In the genomic region with DNA sequence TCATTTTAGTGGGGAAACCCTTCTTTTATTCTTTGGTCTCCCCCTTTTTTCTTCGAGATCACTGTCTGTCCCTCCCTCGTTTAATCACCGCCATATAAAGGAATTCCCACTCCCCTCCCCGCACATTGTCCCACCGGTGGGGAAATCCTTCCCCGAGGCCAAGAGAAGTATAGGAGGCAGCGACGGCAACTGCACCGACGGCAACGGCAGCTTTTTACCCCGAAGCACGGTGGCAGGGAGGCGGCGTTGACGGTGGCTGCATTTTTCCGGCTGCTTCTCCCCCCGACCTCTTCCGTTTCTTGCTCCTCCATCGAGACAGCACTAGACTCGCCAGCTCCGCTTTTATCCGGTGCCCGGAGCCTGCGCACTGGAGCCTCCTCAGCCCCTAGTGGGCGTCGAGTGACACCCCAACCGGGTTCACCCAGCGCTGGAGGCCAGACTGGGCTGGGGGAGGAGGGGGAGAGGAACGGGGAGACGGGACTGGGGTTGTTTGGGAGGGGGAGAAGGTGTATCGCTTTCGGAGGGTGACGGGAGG, we compare ENCODE assay signal across 1 cellular context.
TF ChIP-seq lines count a peak whose summit lies in the region.

No MANE protein-coding gene starts in this region.

TF ChIP-seq in HEK293, 187 proteins besides CTCF, POLR2A, EP300 and RAD21 (continued from another document and continues in another):
- no peak; the same call in 1 of the 2 replicates for TF ChIP-seq YY2 (tag by site-specific recombination; IDR thresholded peaks at IDR 0.05)
- TF ChIP-seq ZNF660 (tag by site-specific recombination; IDR thresholded peaks at IDR 0.05): 0 out of 2 replicates have a peak, but pooled peaks have one; percentile 11
- no peak; the same call in none of the 2 replicates for TF ChIP-seq GLIS2 (tag by site-specific recombination; IDR thresholded peaks at IDR 0.05)
- TF ChIP-seq KLF9 (tag by site-specific recombination; IDR thresholded peaks at IDR 0.05; ENCODE audit: low read depth): peak; percentile 34; the same call in 1 of the 2 replicates
- no peak for TF ChIP-seq ZNF157 (tag by site-specific recombination; IDR thresholded peaks at IDR 0.05)
- 0 out of 2 replicates have a peak, but pooled peaks have one; percentile 27 for TF ChIP-seq ZNF2 (tag by site-specific recombination; IDR thresholded peaks at IDR 0.05)
- no peak for TF ChIP-seq ZNF404 (tag by site-specific recombination; IDR thresholded peaks at IDR 0.05)
- TF ChIP-seq TRIM28 (IDR thresholded peaks at IDR 0.05; ENCODE audit: borderline replicate concordance, low read length): no peak
- TF ChIP-seq, protein P1, sequence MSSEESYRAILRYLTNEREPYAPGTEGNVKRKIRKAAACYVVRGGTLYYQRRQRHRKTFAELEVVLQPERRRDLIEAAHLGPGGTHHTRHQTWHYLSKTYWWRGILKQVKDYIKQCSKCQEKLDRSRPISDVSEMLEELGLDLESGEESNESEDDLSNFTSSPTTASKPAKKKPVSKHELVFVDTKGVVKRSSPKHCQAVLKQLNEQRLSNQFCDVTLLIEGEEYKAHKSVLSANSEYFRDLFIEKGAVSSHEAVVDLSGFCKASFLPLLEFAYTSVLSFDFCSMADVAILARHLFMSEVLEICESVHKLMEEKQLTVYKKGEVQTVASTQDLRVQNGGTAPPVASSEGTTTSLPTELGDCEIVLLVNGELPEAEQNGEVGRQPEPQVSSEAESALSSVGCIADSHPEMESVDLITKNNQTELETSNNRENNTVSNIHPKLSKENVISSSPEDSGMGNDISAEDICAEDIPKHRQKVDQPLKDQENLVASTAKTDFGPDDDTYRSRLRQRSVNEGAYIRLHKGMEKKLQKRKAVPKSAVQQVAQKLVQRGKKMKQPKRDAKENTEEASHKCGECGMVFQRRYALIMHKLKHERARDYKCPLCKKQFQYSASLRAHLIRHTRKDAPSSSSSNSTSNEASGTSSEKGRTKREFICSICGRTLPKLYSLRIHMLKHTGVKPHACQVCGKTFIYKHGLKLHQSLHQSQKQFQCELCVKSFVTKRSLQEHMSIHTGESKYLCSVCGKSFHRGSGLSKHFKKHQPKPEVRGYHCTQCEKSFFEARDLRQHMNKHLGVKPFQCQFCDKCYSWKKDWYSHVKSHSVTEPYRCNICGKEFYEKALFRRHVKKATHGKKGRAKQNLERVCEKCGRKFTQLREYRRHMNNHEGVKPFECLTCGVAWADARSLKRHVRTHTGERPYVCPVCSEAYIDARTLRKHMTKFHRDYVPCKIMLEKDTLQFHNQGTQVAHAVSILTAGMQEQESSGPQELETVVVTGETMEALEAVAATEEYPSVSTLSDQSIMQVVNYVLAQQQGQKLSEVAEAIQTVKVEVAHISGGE (tag by site-specific recombination; conservative IDR thresholded peaks at IDR 0.05; ENCODE audit: low read depth): peak; percentile 28; the same call in 1 of the 2 replicates
- no peak for TF ChIP-seq ZNF274 (IDR thresholded peaks at IDR 0.05; ENCODE audit: low read length)
- no peak for TF ChIP-seq ZNF274 (tag by site-specific recombination; IDR thresholded peaks at IDR 0.05; ENCODE audit: borderline replicate concordance)
- 0 out of 2 replicates have a peak, but pooled peaks have one; percentile 86 for TF ChIP-seq KLF8 (tag by site-specific recombination; IDR thresholded peaks at IDR 0.05)
- TF ChIP-seq SP7 (tag by site-specific recombination; IDR thresholded peaks at IDR 0.05): no peak
- no peak for TF ChIP-seq ZNF561 (tag by site-specific recombination; IDR thresholded peaks at IDR 0.05; ENCODE audit: borderline replicate concordance)
- TF ChIP-seq, protein P2, sequence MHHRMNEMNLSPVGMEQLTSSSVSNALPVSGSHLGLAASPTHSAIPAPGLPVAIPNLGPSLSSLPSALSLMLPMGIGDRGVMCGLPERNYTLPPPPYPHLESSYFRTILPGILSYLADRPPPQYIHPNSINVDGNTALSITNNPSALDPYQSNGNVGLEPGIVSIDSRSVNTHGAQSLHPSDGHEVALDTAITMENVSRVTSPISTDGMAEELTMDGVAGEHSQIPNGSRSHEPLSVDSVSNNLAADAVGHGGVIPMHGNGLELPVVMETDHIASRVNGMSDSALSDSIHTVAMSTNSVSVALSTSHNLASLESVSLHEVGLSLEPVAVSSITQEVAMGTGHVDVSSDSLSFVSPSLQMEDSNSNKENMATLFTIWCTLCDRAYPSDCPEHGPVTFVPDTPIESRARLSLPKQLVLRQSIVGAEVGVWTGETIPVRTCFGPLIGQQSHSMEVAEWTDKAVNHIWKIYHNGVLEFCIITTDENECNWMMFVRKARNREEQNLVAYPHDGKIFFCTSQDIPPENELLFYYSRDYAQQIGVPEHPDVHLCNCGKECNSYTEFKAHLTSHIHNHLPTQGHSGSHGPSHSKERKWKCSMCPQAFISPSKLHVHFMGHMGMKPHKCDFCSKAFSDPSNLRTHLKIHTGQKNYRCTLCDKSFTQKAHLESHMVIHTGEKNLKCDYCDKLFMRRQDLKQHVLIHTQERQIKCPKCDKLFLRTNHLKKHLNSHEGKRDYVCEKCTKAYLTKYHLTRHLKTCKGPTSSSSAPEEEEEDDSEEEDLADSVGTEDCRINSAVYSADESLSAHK (tag by site-specific recombination; IDR thresholded peaks at IDR 0.05): no peak
- TF ChIP-seq ZNF560 (tag by site-specific recombination; IDR thresholded peaks at IDR 0.05; ENCODE audit: borderline replicate concordance): no peak
- TF ChIP-seq ZNF19 (tag by site-specific recombination; IDR thresholded peaks at IDR 0.05; ENCODE audit: low read depth): no peak
- no peak for TF ChIP-seq ZNF585B (tag by site-specific recombination; IDR thresholded peaks at IDR 0.05)
- no peak for TF ChIP-seq ZNF596 (tag by site-specific recombination; IDR thresholded peaks at IDR 0.05)
- TF ChIP-seq ZXDB (tag by site-specific recombination; IDR thresholded peaks at IDR 0.05): no peak
- TF ChIP-seq, protein P3, sequence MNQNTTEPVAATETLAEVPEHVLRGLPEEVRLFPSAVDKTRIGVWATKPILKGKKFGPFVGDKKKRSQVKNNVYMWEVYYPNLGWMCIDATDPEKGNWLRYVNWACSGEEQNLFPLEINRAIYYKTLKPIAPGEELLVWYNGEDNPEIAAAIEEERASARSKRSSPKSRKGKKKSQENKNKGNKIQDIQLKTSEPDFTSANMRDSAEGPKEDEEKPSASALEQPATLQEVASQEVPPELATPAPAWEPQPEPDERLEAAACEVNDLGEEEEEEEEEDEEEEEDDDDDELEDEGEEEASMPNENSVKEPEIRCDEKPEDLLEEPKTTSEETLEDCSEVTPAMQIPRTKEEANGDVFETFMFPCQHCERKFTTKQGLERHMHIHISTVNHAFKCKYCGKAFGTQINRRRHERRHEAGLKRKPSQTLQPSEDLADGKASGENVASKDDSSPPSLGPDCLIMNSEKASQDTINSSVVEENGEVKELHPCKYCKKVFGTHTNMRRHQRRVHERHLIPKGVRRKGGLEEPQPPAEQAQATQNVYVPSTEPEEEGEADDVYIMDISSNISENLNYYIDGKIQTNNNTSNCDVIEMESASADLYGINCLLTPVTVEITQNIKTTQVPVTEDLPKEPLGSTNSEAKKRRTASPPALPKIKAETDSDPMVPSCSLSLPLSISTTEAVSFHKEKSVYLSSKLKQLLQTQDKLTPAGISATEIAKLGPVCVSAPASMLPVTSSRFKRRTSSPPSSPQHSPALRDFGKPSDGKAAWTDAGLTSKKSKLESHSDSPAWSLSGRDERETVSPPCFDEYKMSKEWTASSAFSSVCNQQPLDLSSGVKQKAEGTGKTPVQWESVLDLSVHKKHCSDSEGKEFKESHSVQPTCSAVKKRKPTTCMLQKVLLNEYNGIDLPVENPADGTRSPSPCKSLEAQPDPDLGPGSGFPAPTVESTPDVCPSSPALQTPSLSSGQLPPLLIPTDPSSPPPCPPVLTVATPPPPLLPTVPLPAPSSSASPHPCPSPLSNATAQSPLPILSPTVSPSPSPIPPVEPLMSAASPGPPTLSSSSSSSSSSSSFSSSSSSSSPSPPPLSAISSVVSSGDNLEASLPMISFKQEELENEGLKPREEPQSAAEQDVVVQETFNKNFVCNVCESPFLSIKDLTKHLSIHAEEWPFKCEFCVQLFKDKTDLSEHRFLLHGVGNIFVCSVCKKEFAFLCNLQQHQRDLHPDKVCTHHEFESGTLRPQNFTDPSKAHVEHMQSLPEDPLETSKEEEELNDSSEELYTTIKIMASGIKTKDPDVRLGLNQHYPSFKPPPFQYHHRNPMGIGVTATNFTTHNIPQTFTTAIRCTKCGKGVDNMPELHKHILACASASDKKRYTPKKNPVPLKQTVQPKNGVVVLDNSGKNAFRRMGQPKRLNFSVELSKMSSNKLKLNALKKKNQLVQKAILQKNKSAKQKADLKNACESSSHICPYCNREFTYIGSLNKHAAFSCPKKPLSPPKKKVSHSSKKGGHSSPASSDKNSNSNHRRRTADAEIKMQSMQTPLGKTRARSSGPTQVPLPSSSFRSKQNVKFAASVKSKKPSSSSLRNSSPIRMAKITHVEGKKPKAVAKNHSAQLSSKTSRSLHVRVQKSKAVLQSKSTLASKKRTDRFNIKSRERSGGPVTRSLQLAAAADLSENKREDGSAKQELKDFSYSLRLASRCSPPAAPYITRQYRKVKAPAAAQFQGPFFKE (tag by site-specific recombination; IDR thresholded peaks at IDR 0.05; ENCODE audit: borderline replicate concordance): no peak
- TF ChIP-seq, protein P4, sequence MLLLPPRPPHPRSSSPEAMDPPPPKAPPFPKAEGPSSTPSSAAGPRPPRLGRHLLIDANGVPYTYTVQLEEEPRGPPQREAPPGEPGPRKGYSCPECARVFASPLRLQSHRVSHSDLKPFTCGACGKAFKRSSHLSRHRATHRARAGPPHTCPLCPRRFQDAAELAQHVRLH (tag by site-specific recombination; IDR thresholded peaks at IDR 0.05): peak; percentile 17; the same call in 1 of the 2 replicates
- TF ChIP-seq, protein P5, sequence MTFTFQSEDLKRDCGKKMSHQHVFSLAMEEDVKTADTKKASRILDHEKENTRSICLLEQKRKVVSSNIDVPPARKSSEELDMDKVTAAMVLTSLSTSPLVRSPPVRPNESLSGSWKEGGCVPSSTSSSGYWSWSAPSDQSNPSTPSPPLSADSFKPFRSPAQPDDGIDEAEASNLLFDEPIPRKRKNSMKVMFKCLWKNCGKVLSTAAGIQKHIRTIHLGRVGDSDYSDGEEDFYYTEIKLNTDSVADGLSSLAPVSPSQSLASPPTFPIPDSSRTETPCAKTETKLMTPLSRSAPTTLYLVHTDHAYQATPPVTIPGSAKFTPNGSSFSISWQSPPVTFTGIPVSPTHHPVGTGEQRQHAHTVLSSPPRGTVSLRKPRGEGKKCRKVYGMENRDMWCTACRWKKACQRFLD (tag by site-specific recombination; IDR thresholded peaks at IDR 0.05): no peak
- TF ChIP-seq KLF7 (tag by site-specific recombination; IDR thresholded peaks at IDR 0.05; ENCODE audit: borderline replicate concordance): no peak
- TF ChIP-seq SCRT2 (tag by site-specific recombination; IDR thresholded peaks at IDR 0.05): no peak
- TF ChIP-seq ZNF202 (tag by site-specific recombination; IDR thresholded peaks at IDR 0.05; ENCODE audit: borderline replicate concordance): no peak
- TF ChIP-seq ZNF174 (tag by site-specific recombination; IDR thresholded peaks at IDR 0.05): no peak
- TF ChIP-seq, protein P6, sequence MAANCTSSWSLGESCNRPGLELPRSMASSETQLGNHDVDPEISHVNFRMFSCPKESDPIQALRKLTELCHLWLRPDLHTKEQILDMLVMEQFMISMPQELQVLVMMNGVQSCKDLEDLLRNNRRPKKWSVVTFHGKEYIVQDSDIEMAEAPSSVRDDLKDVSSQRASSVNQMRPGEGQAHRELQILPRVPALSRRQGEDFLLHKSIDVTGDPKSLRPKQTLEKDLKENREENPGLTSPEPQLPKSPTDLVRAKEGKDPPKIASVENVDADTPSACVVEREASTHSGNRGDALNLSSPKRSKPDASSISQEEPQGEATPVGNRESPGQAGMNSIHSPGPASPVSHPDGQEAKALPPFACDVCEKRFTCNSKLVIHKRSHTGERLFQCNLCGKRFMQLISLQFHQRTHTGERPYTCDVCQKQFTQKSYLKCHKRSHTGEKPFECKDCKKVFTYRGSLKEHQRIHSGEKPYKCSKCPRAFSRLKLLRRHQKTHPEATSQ (tag by site-specific recombination; IDR thresholded peaks at IDR 0.05): no peak
- peak; percentile 25; the same call in 1 of the 2 replicates for TF ChIP-seq ZNF600 (tag by site-specific recombination; IDR thresholded peaks at IDR 0.05)
- no peak for TF ChIP-seq ZNF510 (tag by site-specific recombination; IDR thresholded peaks at IDR 0.05; ENCODE audit: insufficient replicate concordance)
- TF ChIP-seq ZBTB21 (tag by site-specific recombination; IDR thresholded peaks at IDR 0.05): no peak
- TF ChIP-seq ZNF514 (tag by site-specific recombination; IDR thresholded peaks at IDR 0.05): no peak
- no peak for TF ChIP-seq ZSCAN16 (tag by site-specific recombination; IDR thresholded peaks at IDR 0.05)
- no peak for TF ChIP-seq FEZF1 (tag by site-specific recombination; IDR thresholded peaks at IDR 0.05)
- no peak for TF ChIP-seq ZNF426 (tag by site-specific recombination; IDR thresholded peaks at IDR 0.05)
- TF ChIP-seq TCF7L2 (IDR thresholded peaks at IDR 0.05; ENCODE audit: borderline replicate concordance, low read depth, low read length): no peak
- TF ChIP-seq, protein P7, sequence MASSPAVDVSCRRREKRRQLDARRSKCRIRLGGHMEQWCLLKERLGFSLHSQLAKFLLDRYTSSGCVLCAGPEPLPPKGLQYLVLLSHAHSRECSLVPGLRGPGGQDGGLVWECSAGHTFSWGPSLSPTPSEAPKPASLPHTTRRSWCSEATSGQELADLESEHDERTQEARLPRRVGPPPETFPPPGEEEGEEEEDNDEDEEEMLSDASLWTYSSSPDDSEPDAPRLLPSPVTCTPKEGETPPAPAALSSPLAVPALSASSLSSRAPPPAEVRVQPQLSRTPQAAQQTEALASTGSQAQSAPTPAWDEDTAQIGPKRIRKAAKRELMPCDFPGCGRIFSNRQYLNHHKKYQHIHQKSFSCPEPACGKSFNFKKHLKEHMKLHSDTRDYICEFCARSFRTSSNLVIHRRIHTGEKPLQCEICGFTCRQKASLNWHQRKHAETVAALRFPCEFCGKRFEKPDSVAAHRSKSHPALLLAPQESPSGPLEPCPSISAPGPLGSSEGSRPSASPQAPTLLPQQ (tag by site-specific recombination; IDR thresholded peaks at IDR 0.05): no peak
- TF ChIP-seq, protein P8, sequence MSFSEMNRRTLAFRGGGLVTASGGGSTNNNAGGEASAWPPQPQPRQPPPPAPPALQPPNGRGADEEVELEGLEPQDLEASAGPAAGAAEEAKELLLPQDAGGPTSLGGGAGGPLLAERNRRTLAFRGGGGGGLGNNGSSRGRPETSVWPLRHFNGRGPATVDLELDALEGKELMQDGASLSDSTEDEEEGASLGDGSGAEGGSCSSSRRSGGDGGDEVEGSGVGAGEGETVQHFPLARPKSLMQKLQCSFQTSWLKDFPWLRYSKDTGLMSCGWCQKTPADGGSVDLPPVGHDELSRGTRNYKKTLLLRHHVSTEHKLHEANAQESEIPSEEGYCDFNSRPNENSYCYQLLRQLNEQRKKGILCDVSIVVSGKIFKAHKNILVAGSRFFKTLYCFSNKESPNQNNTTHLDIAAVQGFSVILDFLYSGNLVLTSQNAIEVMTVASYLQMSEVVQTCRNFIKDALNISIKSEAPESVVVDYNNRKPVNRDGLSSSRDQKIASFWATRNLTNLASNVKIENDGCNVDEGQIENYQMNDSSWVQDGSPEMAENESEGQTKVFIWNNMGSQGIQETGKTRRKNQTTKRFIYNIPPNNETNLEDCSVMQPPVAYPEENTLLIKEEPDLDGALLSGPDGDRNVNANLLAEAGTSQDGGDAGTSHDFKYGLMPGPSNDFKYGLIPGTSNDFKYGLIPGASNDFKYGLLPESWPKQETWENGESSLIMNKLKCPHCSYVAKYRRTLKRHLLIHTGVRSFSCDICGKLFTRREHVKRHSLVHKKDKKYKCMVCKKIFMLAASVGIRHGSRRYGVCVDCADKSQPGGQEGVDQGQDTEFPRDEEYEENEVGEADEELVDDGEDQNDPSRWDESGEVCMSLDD (tag by site-specific recombination; IDR thresholded peaks at IDR 0.05): peak; percentile 72; the same call in 1 of the 2 replicates
- TF ChIP-seq ZNF623 (tag by site-specific recombination; IDR thresholded peaks at IDR 0.05): peak; percentile 38
- no peak for TF ChIP-seq RBAK (tag by site-specific recombination; IDR thresholded peaks at IDR 0.05)
